8 cellular contexts compared by ENCODE assay signal in genomic region chr12:113221181-113221996, GRCh38. TPM values are rescaled to one million over a fixed set of nuclear protein-coding genes. Genes with fewer than 3 reads are reported as not detected.
DNase-seq lines count a peak whose midpoint lies in the region; ATAC-seq and TF ChIP-seq lines count a peak whose summit lies in the region.

Gene TPCN1 (plus strand): TSS chr12:113221464. CDS start chr12:113226853, 5,389 bp downstream.

- H3K4me1 Mint-ChIP-seq in activated CD4-positive, alpha-beta T cell treated with anti-CD3 and anti-CD28 coated beads, Interleukin-2, amount 10 ng/mL, durations not matched to agents 24 days and 14 days = peaks cover 31% of the 10 kb centered on the region

- TF ChIP-seq CTCF in BE2C (IDR thresholded peaks at IDR 0.05; ENCODE audit: low read depth, low read length) = no peak
- no peak for TF ChIP-seq CTCF in colonic mucosa (IDR thresholded peaks at IDR 0.05)

- H3K36me3 Mint-ChIP-seq in activated CD4-positive, alpha-beta T cell treated with anti-CD3 and anti-CD28 coated beads, Interleukin-2, amount 10 ng/mL, durations not matched to agents 24 days and 14 days (ENCODE audit: low read depth) = peaks cover 1% of the 10 kb centered on the region

- H3K9ac ChIP-seq in colonic mucosa (ENCODE audit: low read depth in 2 of 2, low read length in 2 of 2) = peak within 1 kb of the TSS; percentile 98 to 99

- H3K27me3 Mint-ChIP-seq in activated CD4-positive, alpha-beta T cell treated with anti-CD3 and anti-CD28 coated beads, Interleukin-2, amount 10 ng/mL, durations not matched to agents 24 days and 14 days = no peaks in the 10 kb centered on the region

- no peaks in the 10 kb centered on the region for H3K9me3 Mint-ChIP-seq in activated CD4-positive, alpha-beta T cell treated with anti-CD3 and anti-CD28 coated beads, Interleukin-2, amount 10 ng/mL, durations not matched to agents 24 days and 14 days

- H3K9me3 ChIP-seq in BE2C (no peaks in the 10 kb centered on the region), colonic mucosa (no peaks in the 10 kb centered on the region)

- no peaks in the 10 kb centered on the region for H3K36me3 ChIP-seq in BE2C
- H3K36me3 ChIP-seq in colonic mucosa = no peaks in the 10 kb centered on the region

- H3K4me1 ChIP-seq in BE2C (no peaks in the 10 kb centered on the region), colonic mucosa (peaks cover 7% of the 10 kb centered on the region)

- peak within 1 kb of the TSS; percentile 94 for H3K4me3 Mint-ChIP-seq in activated CD4-positive, alpha-beta T cell treated with anti-CD3 and anti-CD28 coated beads, Interleukin-2, amount 10 ng/mL, durations not matched to agents 24 days and 14 days

- peak; percentile 100 for DNase-seq in BE2C
- DNase-seq in GM19240 (ENCODE audit: insufficient read length, low spot score) = peak; percentile 69
- peak; percentile 99 for DNase-seq in NCI-H526 treated with DMSO at 0.1 percent for 48 hours (lab: John Stamatoyannopoulos, UW)
- peak; percentile 100 for DNase-seq in activated CD4-positive, alpha-beta T cell treated with anti-CD3 and anti-CD28 coated beads, Interleukin-2, amount 10 ng/mL, durations not matched to agents 24 days and 14 days
- DNase-seq in colonic mucosa = peak; percentile 100
- peak; percentile 100 for DNase-seq in left kidney (ENCODE audit: low read depth, low spot score)
- DNase-seq in stimulated activated CD4-positive, alpha-beta T cell treated with anti-CD3 and anti-CD28 coated beads, Interleukin-2, amount 100 ng/mL, for 24 hours = peak; percentile 99

- intact Hi-C loops in activated CD4-positive, alpha-beta T cell treated with anti-CD3 and anti-CD28 coated beads, Interleukin-2, amount 10 ng/mL, durations not matched to agents 24 days and 14 days (cut with micrococcal nuclease) = loop anchor here (1.0 to 5.0 kb wide), 7 partner anchors 13 to 741 kb away; partner anchors contain the start of genes DDX54, OAS2, PLBD2 and RITA1
- intact Hi-C loops in colonic mucosa (cut with DNase I) = no loop called here

- H3K27me3 ChIP-seq in BE2C = no peaks in the 10 kb centered on the region
- H3K27me3 ChIP-seq in colonic mucosa = no peaks in the 10 kb centered on the region

- H3K27ac ChIP-seq in colonic mucosa = peak within 1 kb of the TSS; percentile 97

- peak; percentile 85 for ATAC-seq in HG03469 (IDR thresholded peaks at IDR 0.05; ENCODE audit: unreplicated experiment)

- peak within 1 kb of the TSS; percentile 94 for H3K27ac Mint-ChIP-seq in activated CD4-positive, alpha-beta T cell treated with anti-CD3 and anti-CD28 coated beads, Interleukin-2, amount 10 ng/mL, durations not matched to agents 24 days and 14 days

- H3K4me3 ChIP-seq in BE2C (ENCODE audit: low read depth, low read length) (peak within 1 kb of the TSS; percentile 93), colonic mucosa (peak within 1 kb of the TSS; percentile 89)

RNA-seq across cellular contexts. Expression of gene TPCN1, which starts in this region (rescaled TPM):
- 24.5 TPM for polyA plus RNA-seq in BE2C (2012; ENCODE audit: insufficient read depth, insufficient read length, low read depth)
- total RNA-seq in activated CD4-positive, alpha-beta T cell treated with anti-CD3 and anti-CD28 coated beads, Interleukin-2, amount 10 ng/mL, durations not matched to agents 24 days and 14 days = 31.0 and 33.7 TPM in 2 replicates
- total RNA-seq in colonic mucosa = 10 to 100 TPM; 55.5 to 85.6 TPM

Comparison
In these comparisons a context has a peak if more than half of its experiments do, and no peak if none do; other contexts are left out.
1. Peak in every context shown above with its lines: DNase-seq, ATAC-seq, H3K4me3 ChIP-seq and H3K27ac ChIP-seq.